ENCODE assay signal across 9 cellular contexts in the genomic region with DNA sequence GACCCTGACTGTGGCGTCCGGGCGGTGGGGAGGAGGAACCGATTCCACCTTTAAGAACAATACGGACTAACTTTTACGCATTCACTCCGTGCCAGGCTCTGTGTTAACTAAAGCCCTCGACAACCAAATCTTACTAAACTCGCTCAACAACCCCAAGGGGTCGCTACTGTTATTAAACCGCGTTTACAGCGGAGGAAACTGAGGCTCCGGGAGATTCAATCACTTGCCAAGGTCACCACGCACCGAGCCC. TPM values are rescaled to one million over a fixed set of nuclear protein-coding genes. Genes with fewer than 3 reads are reported as not detected.
DNase-seq lines count a peak whose midpoint lies in the region; ATAC-seq lines count a peak whose summit lies in the region.
"Had no signal": no experiment of that assay in that cellular context is flagged by ENCODE, and none has a peak within 500 bp of the region (broad histone marks: within the 10 kb centered on the region; RNA-seq: fewer than 3 reads in every experiment).

No MANE protein-coding gene starts in this region.

- peaks cover 15% of the 10 kb centered on the region for H3K4me1 Mint-ChIP-seq in activated T-cell treated with anti-CD3 and anti-CD28 coated beads, Interleukin-2, amount 50 U/mL, for 72 hours (ENCODE audit: low read depth)
- H3K4me1 Mint-ChIP-seq in activated CD4-positive, alpha-beta memory T cell treated with anti-CD3 and anti-CD28 coated beads for 36 hours (ENCODE audit: low read depth): peaks cover 18% of the 10 kb centered on the region

- peak overlapping the region; percentile 80 to 88 for H3K4me3 Mint-ChIP-seq in activated T-cell treated with anti-CD3 and anti-CD28 coated beads, Interleukin-2, amount 50 U/mL, for 72 hours
- H3K4me3 Mint-ChIP-seq in activated CD4-positive, alpha-beta memory T cell treated with anti-CD3 and anti-CD28 coated beads for 36 hours: peak overlapping the region; percentile 79

- peaks cover 9 to 23% of the 10 kb centered on the region in 2 donors for H3K36me3 Mint-ChIP-seq in activated T-cell treated with anti-CD3 and anti-CD28 coated beads, Interleukin-2, amount 50 U/mL, for 72 hours (ENCODE audit: insufficient read depth in 2 of 2)
- peaks cover 30% of the 10 kb centered on the region for H3K36me3 Mint-ChIP-seq in activated CD4-positive, alpha-beta memory T cell treated with anti-CD3 and anti-CD28 coated beads for 36 hours

- peak overlapping the region; percentile 94 for H3K27ac Mint-ChIP-seq in activated T-cell treated with anti-CD3 and anti-CD28 coated beads, Interleukin-2, amount 50 U/mL, for 72 hours
- H3K27ac Mint-ChIP-seq in activated CD4-positive, alpha-beta memory T cell treated with anti-CD3 and anti-CD28 coated beads for 36 hours: peak overlapping the region; percentile 77

- H3K4me3 ChIP-seq in iPS-20b (ENCODE audit: low read length): peak overlapping the region; percentile 60

- no peak for ATAC-seq in activated T-cell treated with anti-CD3 and anti-CD28 coated beads, Interleukin-2, amount 50 U/mL, for 72 hours (replicated peaks in 1 of 2)
- ATAC-seq in HG03025 (IDR thresholded peaks at IDR 0.05; ENCODE audit: low FRiP score, unreplicated experiment): no peak
- ATAC-seq in GM18502 (IDR thresholded peaks at IDR 0.05; ENCODE audit: poor library complexity, unreplicated experiment): no peak

- H3K27ac ChIP-seq in iPS-20b (ENCODE audit: low read length): no peak overlapping the region

- DNase-seq in activated T-cell treated with anti-CD3 and anti-CD28 coated beads, Interleukin-2, amount 50 U/mL, for 72 hours: peak in 1 of 2 donors; percentile 12
- DNase-seq in activated T-cell treated with anti-CD3 and anti-CD28 coated beads for 4 hours (no peak), superior temporal gyrus (ENCODE audit: extremely low spot score) (peak; percentile 44), NCI-H146 (lab: John Stamatoyannopoulos, UW) (no peak)
- no peak for DNase-seq in activated CD4-positive, alpha-beta memory T cell treated with anti-CD3 and anti-CD28 coated beads for 36 hours

- H3K4me1 ChIP-seq in iPS-20b (ENCODE audit: insufficient read depth, low read length): no peaks in the 10 kb centered on the region; the same call in 1 of the 2 replicates

- CTCF ChIA-PET in activated CD4-positive, alpha-beta memory T cell treated with anti-CD3 and anti-CD28 coated beads for 36 hours (lab: Charles Lee): interaction anchor here (1.1 kb wide), 2 partner anchors 25 to 1124 kb away, joined by 4 read pairs; no protein-coding TSS in a partner anchor

- no peaks in the 10 kb centered on the region for H3K27me3 Mint-ChIP-seq in activated T-cell treated with anti-CD3 and anti-CD28 coated beads, Interleukin-2, amount 50 U/mL, for 72 hours (ENCODE audit: low read depth)
- no peaks in the 10 kb centered on the region for H3K27me3 Mint-ChIP-seq in activated CD4-positive, alpha-beta memory T cell treated with anti-CD3 and anti-CD28 coated beads for 36 hours

- H3K9ac ChIP-seq in iPS-20b (ENCODE audit: low read depth, low read length): peak overlapping the region; percentile 10; the same call in 1 of the 2 replicates

- peaks cover 2 to 4% of the 10 kb centered on the region in 2 donors for H3K9me3 Mint-ChIP-seq in activated T-cell treated with anti-CD3 and anti-CD28 coated beads, Interleukin-2, amount 50 U/mL, for 72 hours
- H3K9me3 Mint-ChIP-seq in activated CD4-positive, alpha-beta memory T cell treated with anti-CD3 and anti-CD28 coated beads for 36 hours: peaks cover 16% of the 10 kb centered on the region

- H3K9me3 ChIP-seq in iPS-20b (ENCODE audit: insufficient read depth, low read depth, low read length): peaks cover 5% of the 10 kb centered on the region; the same call in 1 of the 2 replicates

- POLR2A ChIA-PET in activated CD4-positive, alpha-beta memory T cell treated with anti-CD3 and anti-CD28 coated beads for 36 hours (lab: Charles Lee): interaction anchor here (0.6 kb wide), 1 partner anchor 238 kb away, joined by 3 read pairs; no protein-coding TSS in a partner anchor

- intact Hi-C loops in activated CD4-positive, alpha-beta memory T cell treated with anti-CD3 and anti-CD28 coated beads for 36 hours (cut with micrococcal nuclease): loop anchor here (10.0 kb wide), 1 partner anchor 315 kb away; a partner anchor contains a TSS

- H3K36me3 ChIP-seq in iPS-20b (ENCODE audit: insufficient read depth, low read depth, low read length): peaks cover 16% of the 10 kb centered on the region

- H3K27me3 ChIP-seq in iPS-20b (ENCODE audit: insufficient read depth, low read length): peaks cover 25% of the 10 kb centered on the region
- H3K27me3 ChIP-seq: adrenal gland had no signal

RNA-seq across cellular contexts. Expression of a gene that starts 1.2 kb away (rescaled TPM):
- 10 to 100 TPM; 41.6 to 77.1 TPM for total RNA-seq in activated T-cell treated with anti-CD3 and anti-CD28 coated beads, Interleukin-2, amount 50 U/mL, for 72 hours
- total RNA-seq in activated CD4-positive, alpha-beta memory T cell treated with anti-CD3 and anti-CD28 coated beads for 36 hours: 10 to 100 TPM; 74.5 to 77.6 TPM

RNA-seq across cellular contexts. Expression of a gene that starts 3.8 kb away (rescaled TPM):
- not detected for total RNA-seq in activated T-cell treated with anti-CD3 and anti-CD28 coated beads, Interleukin-2, amount 50 U/mL, for 72 hours
- not detected for total RNA-seq in activated CD4-positive, alpha-beta memory T cell treated with anti-CD3 and anti-CD28 coated beads for 36 hours
- total RNA-seq: adrenal gland had no signal

RNA-seq across cellular contexts. Expression of a gene that starts 16.8 kb away (rescaled TPM):
- 1 to 10 TPM; 4.6 to 5.8 TPM for total RNA-seq in activated T-cell treated with anti-CD3 and anti-CD28 coated beads, Interleukin-2, amount 50 U/mL, for 72 hours
- total RNA-seq in activated CD4-positive, alpha-beta memory T cell treated with anti-CD3 and anti-CD28 coated beads for 36 hours: 1 to 10 TPM; 2.4 to 2.5 TPM

RNA-seq across cellular contexts. Expression of a gene that starts 27.5 kb away (rescaled TPM):
- under 1 TPM in 1 of 2 donors, not detected in 1; 0.10 TPM for total RNA-seq in activated T-cell treated with anti-CD3 and anti-CD28 coated beads, Interleukin-2, amount 50 U/mL, for 72 hours
- total RNA-seq in activated CD4-positive, alpha-beta memory T cell treated with anti-CD3 and anti-CD28 coated beads for 36 hours: not detected

RNA-seq across cellular contexts. Expression of a gene that starts 28.2 kb away (rescaled TPM):
- 10 to 100 TPM; 67.7 to 75.0 TPM for total RNA-seq in activated T-cell treated with anti-CD3 and anti-CD28 coated beads, Interleukin-2, amount 50 U/mL, for 72 hours
- total RNA-seq in activated CD4-positive, alpha-beta memory T cell treated with anti-CD3 and anti-CD28 coated beads for 36 hours: 10 to 100 TPM; 64.3 to 65.6 TPM
